ENCODE assay signal across 1 cellular context in the genomic region with DNA sequence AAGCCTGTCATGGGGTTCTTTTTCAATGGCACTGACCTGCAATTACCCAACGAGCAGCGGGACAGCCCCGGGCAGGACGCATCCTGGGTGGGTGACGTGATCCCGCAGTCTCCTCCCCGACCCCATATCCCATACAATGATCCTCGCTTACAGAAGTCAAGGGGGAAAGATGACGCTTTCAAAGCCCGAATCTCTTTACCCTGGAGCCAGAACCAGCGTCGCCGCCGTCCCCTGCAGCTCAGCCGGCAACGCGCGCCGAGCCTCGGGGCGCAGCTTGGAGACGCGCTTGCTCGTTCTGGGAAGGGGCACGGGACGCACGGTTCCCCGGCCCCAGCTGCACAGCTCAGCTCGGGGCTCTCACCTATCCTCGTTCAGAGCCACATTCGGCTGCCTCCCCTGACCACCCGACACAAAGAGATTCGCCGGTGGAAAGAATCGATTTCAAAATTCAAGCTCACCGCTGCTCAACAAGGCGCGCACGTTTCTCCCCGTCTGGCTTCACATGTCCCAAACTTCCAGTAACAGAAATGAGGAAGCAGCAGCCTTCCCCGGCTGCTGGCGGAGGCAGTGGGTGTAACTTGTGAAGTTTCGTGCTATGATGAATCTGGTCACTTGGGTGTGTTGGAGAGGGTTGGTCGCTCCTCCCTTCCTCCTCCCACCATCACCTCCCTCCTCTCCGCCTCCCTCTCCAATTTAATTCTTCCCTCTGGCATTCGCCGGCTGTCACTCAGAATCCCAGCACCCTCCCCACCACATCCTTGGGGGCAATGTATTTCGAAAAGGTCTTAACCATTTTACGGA.
A peak's percentile ranks its signal among the peaks of the same experiment; 100 is the strongest.
TF ChIP-seq lines count a peak whose summit lies in the region.

A gene with protein sequence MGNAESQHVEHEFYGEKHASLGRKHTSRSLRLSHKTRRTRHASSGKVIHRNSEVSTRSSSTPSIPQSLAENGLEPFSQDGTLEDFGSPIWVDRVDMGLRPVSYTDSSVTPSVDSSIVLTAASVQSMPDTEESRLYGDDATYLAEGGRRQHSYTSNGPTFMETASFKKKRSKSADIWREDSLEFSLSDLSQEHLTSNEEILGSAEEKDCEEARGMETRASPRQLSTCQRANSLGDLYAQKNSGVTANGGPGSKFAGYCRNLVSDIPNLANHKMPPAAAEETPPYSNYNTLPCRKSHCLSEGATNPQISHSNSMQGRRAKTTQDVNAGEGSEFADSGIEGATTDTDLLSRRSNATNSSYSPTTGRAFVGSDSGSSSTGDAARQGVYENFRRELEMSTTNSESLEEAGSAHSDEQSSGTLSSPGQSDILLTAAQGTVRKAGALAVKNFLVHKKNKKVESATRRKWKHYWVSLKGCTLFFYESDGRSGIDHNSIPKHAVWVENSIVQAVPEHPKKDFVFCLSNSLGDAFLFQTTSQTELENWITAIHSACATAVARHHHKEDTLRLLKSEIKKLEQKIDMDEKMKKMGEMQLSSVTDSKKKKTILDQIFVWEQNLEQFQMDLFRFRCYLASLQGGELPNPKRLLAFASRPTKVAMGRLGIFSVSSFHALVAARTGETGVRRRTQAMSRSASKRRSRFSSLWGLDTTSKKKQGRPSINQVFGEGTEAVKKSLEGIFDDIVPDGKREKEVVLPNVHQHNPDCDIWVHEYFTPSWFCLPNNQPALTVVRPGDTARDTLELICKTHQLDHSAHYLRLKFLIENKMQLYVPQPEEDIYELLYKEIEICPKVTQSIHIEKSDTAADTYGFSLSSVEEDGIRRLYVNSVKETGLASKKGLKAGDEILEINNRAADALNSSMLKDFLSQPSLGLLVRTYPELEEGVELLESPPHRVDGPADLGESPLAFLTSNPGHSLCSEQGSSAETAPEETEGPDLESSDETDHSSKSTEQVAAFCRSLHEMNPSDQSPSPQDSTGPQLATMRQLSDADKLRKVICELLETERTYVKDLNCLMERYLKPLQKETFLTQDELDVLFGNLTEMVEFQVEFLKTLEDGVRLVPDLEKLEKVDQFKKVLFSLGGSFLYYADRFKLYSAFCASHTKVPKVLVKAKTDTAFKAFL (N-terminal part only) (minus strand): TSS at position 582 of the 801 bp plus-strand sequence. CDS start 77,289 bp downstream, outside the sequence.

TF ChIP-seq in GM12878, 131 proteins besides CTCF, POLR2A, EP300 and RAD21 (continues in another document):
- TF ChIP-seq SPI1 (IDR thresholded peaks at IDR 0.05; ENCODE audit: borderline replicate concordance, insufficient read depth, low read depth, low read length) (peak; percentile 35; the same call in 1 of the 2 replicates), SREBF1 (IDR thresholded peaks at IDR 0.05; ENCODE audit: low read length) (no peak), MXI1 (IDR thresholded peaks at IDR 0.05; ENCODE audit: low read depth, low read length) (peak; percentile 44; the same call in 1 of the 2 replicates), BRCA1 (IDR thresholded peaks at IDR 0.05; ENCODE audit: low read depth, low read length) (no peak), RB1 (IDR thresholded peaks at IDR 0.05; ENCODE audit: borderline replicate concordance) (no peak), ZNF274 (IDR thresholded peaks at IDR 0.05; ENCODE audit: insufficient read depth, insufficient read length) (no peak), GATAD2B (conservative IDR thresholded peaks at IDR 0.05; ENCODE audit: low read depth) (0 out of 2 replicates have a peak, but pooled peaks have one; percentile 49), SIN3A (IDR thresholded peaks at IDR 0.05; ENCODE audit: low read depth, low read length) (0 out of 2 replicates have a peak, but pooled peaks have one; percentile 42), TCF7 (IDR thresholded peaks at IDR 0.05; ENCODE audit: borderline replicate concordance) (no peak), CBX5 (IDR thresholded peaks at IDR 0.05; ENCODE audit: low read depth) (no peak), CREB1 (IDR thresholded peaks at IDR 0.05; ENCODE audit: low read depth) (no peak), RCOR1 (conservative IDR thresholded peaks at IDR 0.05; ENCODE audit: low read depth, low read length) (no peak), IKZF1 (conservative IDR thresholded peaks at IDR 0.05) (peak; percentile 85), ASH2L (IDR thresholded peaks at IDR 0.05; ENCODE audit: borderline replicate concordance, low read depth) (no peak), CHD4 (IDR thresholded peaks at IDR 0.05) (no peak), HDAC6 (IDR thresholded peaks at IDR 0.05; ENCODE audit: unreplicated experiment) (peak; percentile 70), POLR2AphosphoS2 (IDR thresholded peaks at IDR 0.05; ENCODE audit: low read depth, low read length) (no peak), FOXM1 (IDR thresholded peaks at IDR 0.05; ENCODE audit: low read depth, low read length) (no peak), MYC (IDR thresholded peaks at IDR 0.05; ENCODE audit: insufficient read depth, insufficient read length, insufficient replicate concordance, low read length, severe bottlenecking) (no peak), ETV6 (conservative IDR thresholded peaks at IDR 0.05 in 1 of 2, IDR thresholded peaks at IDR 0.05 in 1 of 2; ENCODE audit: borderline replicate concordance in 1 of 2, low read depth in 1 of 2) (no peak)
- TF ChIP-seq, protein P1, sequence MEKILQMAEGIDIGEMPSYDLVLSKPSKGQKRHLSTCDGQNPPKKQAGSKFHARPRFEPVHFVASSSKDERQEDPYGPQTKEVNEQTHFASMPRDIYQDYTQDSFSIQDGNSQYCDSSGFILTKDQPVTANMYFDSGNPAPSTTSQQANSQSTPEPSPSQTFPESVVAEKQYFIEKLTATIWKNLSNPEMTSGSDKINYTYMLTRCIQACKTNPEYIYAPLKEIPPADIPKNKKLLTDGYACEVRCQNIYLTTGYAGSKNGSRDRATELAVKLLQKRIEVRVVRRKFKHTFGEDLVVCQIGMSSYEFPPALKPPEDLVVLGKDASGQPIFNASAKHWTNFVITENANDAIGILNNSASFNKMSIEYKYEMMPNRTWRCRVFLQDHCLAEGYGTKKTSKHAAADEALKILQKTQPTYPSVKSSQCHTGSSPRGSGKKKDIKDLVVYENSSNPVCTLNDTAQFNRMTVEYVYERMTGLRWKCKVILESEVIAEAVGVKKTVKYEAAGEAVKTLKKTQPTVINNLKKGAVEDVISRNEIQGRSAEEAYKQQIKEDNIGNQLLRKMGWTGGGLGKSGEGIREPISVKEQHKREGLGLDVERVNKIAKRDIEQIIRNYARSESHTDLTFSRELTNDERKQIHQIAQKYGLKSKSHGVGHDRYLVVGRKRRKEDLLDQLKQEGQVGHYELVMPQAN (conservative IDR thresholded peaks at IDR 0.05) = peak; percentile 21; the same call in 1 of the 2 replicates
- TF ChIP-seq, protein P2, sequence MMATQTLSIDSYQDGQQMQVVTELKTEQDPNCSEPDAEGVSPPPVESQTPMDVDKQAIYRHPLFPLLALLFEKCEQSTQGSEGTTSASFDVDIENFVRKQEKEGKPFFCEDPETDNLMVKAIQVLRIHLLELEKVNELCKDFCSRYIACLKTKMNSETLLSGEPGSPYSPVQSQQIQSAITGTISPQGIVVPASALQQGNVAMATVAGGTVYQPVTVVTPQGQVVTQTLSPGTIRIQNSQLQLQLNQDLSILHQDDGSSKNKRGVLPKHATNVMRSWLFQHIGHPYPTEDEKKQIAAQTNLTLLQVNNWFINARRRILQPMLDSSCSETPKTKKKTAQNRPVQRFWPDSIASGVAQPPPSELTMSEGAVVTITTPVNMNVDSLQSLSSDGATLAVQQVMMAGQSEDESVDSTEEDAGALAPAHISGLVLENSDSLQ (IDR thresholded peaks at IDR 0.05) = peak; percentile 60
- TF ChIP-seq, protein P3, sequence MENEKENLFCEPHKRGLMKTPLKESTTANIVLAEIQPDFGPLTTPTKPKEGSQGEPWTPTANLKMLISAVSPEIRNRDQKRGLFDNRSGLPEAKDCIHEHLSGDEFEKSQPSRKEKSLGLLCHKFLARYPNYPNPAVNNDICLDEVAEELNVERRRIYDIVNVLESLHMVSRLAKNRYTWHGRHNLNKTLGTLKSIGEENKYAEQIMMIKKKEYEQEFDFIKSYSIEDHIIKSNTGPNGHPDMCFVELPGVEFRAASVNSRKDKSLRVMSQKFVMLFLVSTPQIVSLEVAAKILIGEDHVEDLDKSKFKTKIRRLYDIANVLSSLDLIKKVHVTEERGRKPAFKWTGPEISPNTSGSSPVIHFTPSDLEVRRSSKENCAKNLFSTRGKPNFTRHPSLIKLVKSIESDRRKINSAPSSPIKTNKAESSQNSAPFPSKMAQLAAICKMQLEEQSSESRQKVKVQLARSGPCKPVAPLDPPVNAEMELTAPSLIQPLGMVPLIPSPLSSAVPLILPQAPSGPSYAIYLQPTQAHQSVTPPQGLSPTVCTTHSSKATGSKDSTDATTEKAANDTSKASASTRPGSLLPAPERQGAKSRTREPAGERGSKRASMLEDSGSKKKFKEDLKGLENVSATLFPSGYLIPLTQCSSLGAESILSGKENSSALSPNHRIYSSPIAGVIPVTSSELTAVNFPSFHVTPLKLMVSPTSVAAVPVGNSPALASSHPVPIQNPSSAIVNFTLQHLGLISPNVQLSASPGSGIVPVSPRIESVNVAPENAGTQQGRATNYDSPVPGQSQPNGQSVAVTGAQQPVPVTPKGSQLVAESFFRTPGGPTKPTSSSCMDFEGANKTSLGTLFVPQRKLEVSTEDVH (IDR thresholded peaks at IDR 0.05; ENCODE audit: low read depth, partially characterized antibody) = no peak
- TF ChIP-seq, protein P4, sequence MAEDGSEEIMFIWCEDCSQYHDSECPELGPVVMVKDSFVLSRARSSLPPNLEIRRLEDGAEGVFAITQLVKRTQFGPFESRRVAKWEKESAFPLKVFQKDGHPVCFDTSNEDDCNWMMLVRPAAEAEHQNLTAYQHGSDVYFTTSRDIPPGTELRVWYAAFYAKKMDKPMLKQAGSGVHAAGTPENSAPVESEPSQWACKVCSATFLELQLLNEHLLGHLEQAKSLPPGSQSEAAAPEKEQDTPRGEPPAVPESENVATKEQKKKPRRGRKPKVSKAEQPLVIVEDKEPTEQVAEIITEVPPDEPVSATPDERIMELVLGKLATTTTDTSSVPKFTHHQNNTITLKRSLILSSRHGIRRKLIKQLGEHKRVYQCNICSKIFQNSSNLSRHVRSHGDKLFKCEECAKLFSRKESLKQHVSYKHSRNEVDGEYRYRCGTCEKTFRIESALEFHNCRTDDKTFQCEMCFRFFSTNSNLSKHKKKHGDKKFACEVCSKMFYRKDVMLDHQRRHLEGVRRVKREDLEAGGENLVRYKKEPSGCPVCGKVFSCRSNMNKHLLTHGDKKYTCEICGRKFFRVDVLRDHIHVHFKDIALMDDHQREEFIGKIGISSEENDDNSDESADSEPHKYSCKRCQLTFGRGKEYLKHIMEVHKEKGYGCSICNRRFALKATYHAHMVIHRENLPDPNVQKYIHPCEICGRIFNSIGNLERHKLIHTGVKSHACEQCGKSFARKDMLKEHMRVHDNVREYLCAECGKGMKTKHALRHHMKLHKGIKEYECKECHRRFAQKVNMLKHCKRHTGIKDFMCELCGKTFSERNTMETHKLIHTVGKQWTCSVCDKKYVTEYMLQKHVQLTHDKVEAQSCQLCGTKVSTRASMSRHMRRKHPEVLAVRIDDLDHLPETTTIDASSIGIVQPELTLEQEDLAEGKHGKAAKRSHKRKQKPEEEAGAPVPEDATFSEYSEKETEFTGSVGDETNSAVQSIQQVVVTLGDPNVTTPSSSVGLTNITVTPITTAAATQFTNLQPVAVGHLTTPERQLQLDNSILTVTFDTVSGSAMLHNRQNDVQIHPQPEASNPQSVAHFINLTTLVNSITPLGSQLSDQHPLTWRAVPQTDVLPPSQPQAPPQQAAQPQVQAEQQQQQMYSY (CRISPR knock-in tag; IDR thresholded peaks at IDR 0.05) = no peak
- TF ChIP-seq, protein P5, sequence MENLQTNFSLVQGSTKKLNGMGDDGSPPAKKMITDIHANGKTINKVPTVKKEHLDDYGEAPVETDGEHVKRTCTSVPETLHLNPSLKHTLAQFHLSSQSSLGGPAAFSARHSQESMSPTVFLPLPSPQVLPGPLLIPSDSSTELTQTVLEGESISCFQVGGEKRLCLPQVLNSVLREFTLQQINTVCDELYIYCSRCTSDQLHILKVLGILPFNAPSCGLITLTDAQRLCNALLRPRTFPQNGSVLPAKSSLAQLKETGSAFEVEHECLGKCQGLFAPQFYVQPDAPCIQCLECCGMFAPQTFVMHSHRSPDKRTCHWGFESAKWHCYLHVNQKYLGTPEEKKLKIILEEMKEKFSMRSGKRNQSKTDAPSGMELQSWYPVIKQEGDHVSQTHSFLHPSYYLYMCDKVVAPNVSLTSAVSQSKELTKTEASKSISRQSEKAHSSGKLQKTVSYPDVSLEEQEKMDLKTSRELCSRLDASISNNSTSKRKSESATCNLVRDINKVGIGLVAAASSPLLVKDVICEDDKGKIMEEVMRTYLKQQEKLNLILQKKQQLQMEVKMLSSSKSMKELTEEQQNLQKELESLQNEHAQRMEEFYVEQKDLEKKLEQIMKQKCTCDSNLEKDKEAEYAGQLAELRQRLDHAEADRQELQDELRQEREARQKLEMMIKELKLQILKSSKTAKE (IDR thresholded peaks at IDR 0.05; ENCODE audit: low read depth, poor library complexity, severe bottlenecking) = no peak
- TF ChIP-seq, protein P6, sequence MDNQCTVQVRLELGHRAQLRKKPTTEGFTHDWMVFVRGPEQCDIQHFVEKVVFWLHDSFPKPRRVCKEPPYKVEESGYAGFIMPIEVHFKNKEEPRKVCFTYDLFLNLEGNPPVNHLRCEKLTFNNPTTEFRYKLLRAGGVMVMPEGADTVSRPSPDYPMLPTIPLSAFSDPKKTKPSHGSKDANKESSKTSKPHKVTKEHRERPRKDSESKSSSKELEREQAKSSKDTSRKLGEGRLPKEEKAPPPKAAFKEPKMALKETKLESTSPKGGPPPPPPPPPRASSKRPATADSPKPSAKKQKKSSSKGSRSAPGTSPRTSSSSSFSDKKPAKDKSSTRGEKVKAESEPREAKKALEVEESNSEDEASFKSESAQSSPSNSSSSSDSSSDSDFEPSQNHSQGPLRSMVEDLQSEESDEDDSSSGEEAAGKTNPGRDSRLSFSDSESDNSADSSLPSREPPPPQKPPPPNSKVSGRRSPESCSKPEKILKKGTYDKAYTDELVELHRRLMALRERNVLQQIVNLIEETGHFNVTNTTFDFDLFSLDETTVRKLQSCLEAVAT (IDR thresholded peaks at IDR 0.05) = 0 out of 2 replicates have a peak, but pooled peaks have one; percentile 40
